ENCODE assay signal across 24 cellular contexts in the genomic region with DNA sequence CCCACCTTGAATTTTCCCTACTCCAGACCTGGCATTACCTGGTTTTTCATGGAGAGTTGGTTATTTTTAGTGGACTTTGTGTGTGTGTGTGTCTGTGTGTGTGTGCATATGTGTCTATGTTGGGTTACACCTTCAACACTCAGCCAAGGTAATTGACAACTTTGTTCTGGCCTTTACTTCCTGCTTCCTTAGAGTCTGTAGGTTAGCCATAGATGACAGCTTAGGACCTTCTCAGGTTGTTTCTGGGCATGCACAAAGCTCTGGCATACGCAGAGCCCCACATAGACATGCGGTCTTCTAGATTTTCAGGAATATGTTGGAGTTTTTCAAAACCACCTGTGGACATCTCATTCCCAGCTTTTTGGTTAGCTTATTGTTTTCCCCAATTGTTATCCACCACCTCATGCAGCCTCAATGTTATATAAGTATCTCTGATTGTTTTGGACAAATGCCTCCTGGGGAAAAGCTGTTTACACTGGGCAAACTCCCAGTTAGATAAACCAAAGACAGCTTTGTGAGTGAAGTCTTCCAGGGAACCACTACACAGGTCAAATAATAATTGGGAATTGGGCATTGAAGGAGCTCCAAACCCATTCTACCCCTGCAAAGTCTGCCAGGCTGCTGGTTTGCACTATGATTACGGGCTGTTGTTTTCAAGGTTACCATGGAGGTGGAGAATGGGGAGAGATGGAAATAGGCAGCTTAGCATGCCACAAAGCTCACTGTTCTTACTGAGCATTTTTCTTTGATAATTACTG.
DNase-seq lines count a peak whose midpoint lies in the region; ATAC-seq and TF ChIP-seq lines count a peak whose summit lies in the region.
"Had no signal": no experiment of that assay in that cellular context is flagged by ENCODE, and none has a peak within 500 bp of the region (broad histone marks: within the 10 kb centered on the region; RNA-seq: fewer than 3 reads in every experiment).

No MANE protein-coding gene starts in this region.

- TF ChIP-seq CTCF in right atrium auricular region (IDR thresholded peaks at IDR 0.05): no peak
- TF ChIP-seq CTCF in body of pancreas (IDR thresholded peaks at IDR 0.05): peak in 1 of 7 experiments; percentile 2
- no peak for TF ChIP-seq CTCF in uterus (IDR thresholded peaks at IDR 0.05)

- WGBS in body of pancreas, 2 donors: 25 to 45% methylated on average over 3 of the region's 3 CpGs
- 63% methylated on average over 3 of the region's 3 CpGs for WGBS in right cardiac atrium

- peak; percentile 92 for ATAC-seq in Right ventricle myocardium inferior
- peak; percentile 89 for ATAC-seq in body of pancreas
- peak; percentile 87 to 93 for ATAC-seq in right cardiac atrium
- ATAC-seq: A549; naive thymus-derived CD8-positive, alpha-beta T cell had no signal

- H3K36me3 ChIP-seq in right atrium auricular region (no peaks in the 10 kb centered on the region), body of pancreas (replicated peaks in 1 of 2; ENCODE audit: insufficient read depth in 1 of 2, low read depth in 2 of 2) (no peaks in the 10 kb centered on the region), uterus (no peaks in the 10 kb centered on the region)
- H3K36me3 ChIP-seq: esophagus muscularis mucosa had no signal

- intact Hi-C loops in Right ventricle myocardium inferior (cut with DNase I): no loop called here
- intact Hi-C loops in body of pancreas (cut with DNase I): no loop called here
- intact Hi-C loops in right cardiac atrium (cut with DNase I): no loop called here
- intact Hi-C loops in uterus (cut with DNase I; ENCODE audit: low total_unique reads): no loop called here

- TF ChIP-seq POLR2A in body of pancreas (IDR thresholded peaks at IDR 0.05) (peak in 1 of 3 donors; percentile 13), uterus (IDR thresholded peaks at IDR 0.05) (no peak)

- DNase-seq in Right ventricle myocardium inferior (ENCODE audit: missing footprints) (no peak), right atrium auricular region (ENCODE audit: low spot score) (no peak), body of pancreas (peak; percentile 33 to 49 (median 41)), right cardiac atrium (peak in 1 of 3 donors; percentile 64), uterus (no peak), kidney glomerular epithelial cell (lab: John Stamatoyannopoulos, UW) (no peak), NCI-H187 treated with DMSO at 0.1 percent for 48 hours (lab: John Stamatoyannopoulos, UW) (no peak)
- DNase-seq in activated CD4-positive, CD25-positive, alpha-beta regulatory T cell (lab: John Stamatoyannopoulos, UW): no peak
- DNase-seq: activated CD4-positive, alpha-beta T cell treated with anti-CD3 and anti-CD28 coated beads, Interleukin-2, amount 10 ng/mL, durations not matched to agents 24 days and 14 days; activated CD8-positive, alpha-beta memory T cell treated with anti-CD3 and anti-CD28 coated beads, Interleukin-2, amount 50 U/mL, for 48 hours; activated effector memory CD4-positive, alpha-beta T cell treated with Interleukin-2 at 50 U/mL for 16 hours; C1 segment of cervical spinal cord; caudate nucleus; effector CD4-positive, alpha-beta T cell; head of caudate nucleus; immature natural killer cell; naive thymus-derived CD8-positive, alpha-beta T cell; NCI-H1436 treated with DMSO at 0.1 percent for 48 hours; RPMI8226; stimulated activated CD4-positive, alpha-beta T cell treated with anti-CD3 and anti-CD28 coated beads, Interleukin-4, amount 100 ng/mL, for 24 hours had no signal

- H3K4me3 ChIP-seq in right atrium auricular region (no peak overlapping the region), body of pancreas (no peak overlapping the region), right cardiac atrium (ENCODE audit: low read length) (no peak overlapping the region), uterus (no peak overlapping the region)
- H3K4me3 ChIP-seq: A549, esophagus muscularis mucosa, skin epidermis had no signal

- H3K27me3 ChIP-seq in right atrium auricular region (no peaks in the 10 kb centered on the region), body of pancreas (no peaks in the 10 kb centered on the region), right cardiac atrium (ENCODE audit: control insufficient read depth, insufficient read depth) (no peaks in the 10 kb centered on the region), uterus (no peaks in the 10 kb centered on the region)
- H3K27me3 ChIP-seq: esophagus muscularis mucosa had no signal

- H3K27ac ChIP-seq in right atrium auricular region (peak overlapping the region in 1 of 2 donors; percentile 14), body of pancreas (peak overlapping the region; percentile 21 to 79 (median 54)), right cardiac atrium (ENCODE audit: low read length) (peak overlapping the region; percentile 30), uterus (peak overlapping the region; percentile 13 to 51)
- H3K27ac ChIP-seq: A549, parathyroid adenoma, skin epidermis had no signal

- no peaks in the 10 kb centered on the region for H3K9me3 ChIP-seq in right atrium auricular region
- no peaks in the 10 kb centered on the region for H3K9me3 ChIP-seq in body of pancreas
- no peaks in the 10 kb centered on the region for H3K9me3 ChIP-seq in right cardiac atrium (ENCODE audit: control insufficient read depth, low read length)
- H3K9me3 ChIP-seq in uterus: no peaks in the 10 kb centered on the region
- H3K9me3 ChIP-seq: A549, esophagus muscularis mucosa had no signal

- H3K4me1 ChIP-seq in right atrium auricular region (peaks cover 0 to 14% of the 10 kb centered on the region in 2 donors), body of pancreas (peaks cover 20% of the 10 kb centered on the region), right cardiac atrium (ENCODE audit: control insufficient read depth, insufficient read depth, low read length) (peaks cover 3% of the 10 kb centered on the region), uterus (peaks cover 7 to 8% of the 10 kb centered on the region in 2 donors)
- H3K4me1 ChIP-seq: parathyroid adenoma had no signal

Comparison
In these comparisons a context has a peak if more than half of its experiments do, and no peak if none do; other contexts are left out.
1. DNase-seq: peak in body of pancreas (4 of 4); none in Right ventricle myocardium inferior (single experiment), right atrium auricular region (single experiment), uterus (0 of 2), activated CD4-positive, CD25-positive, alpha-beta regulatory T cell (0 of 4), kidney glomerular epithelial cell (single experiment) and NCI-H187 treated with DMSO at 0.1 percent for 48 hours (single experiment).
2. Peak in every context shown above with its lines, with median percentiles within 50 percentile points of each other: ATAC-seq.